17 cellular contexts compared by ENCODE assay signal in genomic region chr7:98091061-98091460, GRCh38.
"Had no signal": no experiment of that assay in that cellular context is flagged by ENCODE, and none has a peak within 500 bp of the region (broad histone marks: within the 10 kb centered on the region; RNA-seq: fewer than 3 reads in every experiment).

No MANE protein-coding gene starts in this region.

- ATAC-seq: gastroesophageal sphincter; left ventricle myocardium superior; natural killer cell; stimulated activated effector memory CD8-positive, alpha-beta T cell treated with anti-CD3 and anti-CD28 coated beads, Interleukin-12 subunit alpha, Interleukin-12 subunit beta, amount 100 ng/mL, for 72 hours had no signal

- H2AFZ ChIP-seq: parathyroid adenoma had no signal

- H3K27ac ChIP-seq: gastroesophageal sphincter, neutrophil, parathyroid adenoma, VCaP had no signal

- H3K4me3 ChIP-seq: gastroesophageal sphincter had no signal

- H3K9ac ChIP-seq: parathyroid adenoma had no signal

- H3K9me3 ChIP-seq: neutrophil had no signal

- H3K79me2 ChIP-seq: parathyroid adenoma had no signal

- FAIRE-seq: islet of Langerhans had no signal

- H3K36me3 ChIP-seq: gastroesophageal sphincter, neutrophil had no signal

- DNase-seq: activated CD4-positive, alpha-beta T cell treated with anti-CD3 and anti-CD28 coated beads for 1 hour; activated CD4-positive, alpha-beta T cell treated with anti-CD3 and anti-CD28 coated beads, Interleukin-2, amount 50 U/mL, for 4 hours; activated naive CD4-positive, alpha-beta T cell; activated naive CD8-positive, alpha-beta T cell treated with anti-CD3 and anti-CD28 coated beads, Interleukin-2, amount 10 ng/mL, durations not matched to agents 7 days and 5 days; activated T-cell treated with anti-CD3 and anti-CD28 coated beads for 4 hours; anterior cingulate cortex; effector memory CD4-positive, alpha-beta T cell; left ventricle myocardium superior; mesenchymal stem cell; natural killer cell; retina had no signal

- H3K4me1 ChIP-seq: gastroesophageal sphincter, parathyroid adenoma had no signal
